ENCODE assay signal across 18 cellular contexts in genomic region chr1:64877151-64877550, GRCh38.
DNase-seq lines count a peak whose midpoint lies in the region; ATAC-seq, FAIRE-seq and TF ChIP-seq lines count a peak whose summit lies in the region.
"Had no signal": no experiment of that assay in that cellular context is flagged by ENCODE, and none has a peak within 500 bp of the region (broad histone marks: within the 10 kb centered on the region; RNA-seq: fewer than 3 reads in every experiment).

No MANE protein-coding gene starts in this region.

- H3K9me3 Mint-ChIP-seq in activated T-cell treated with anti-CD3 and anti-CD28 coated beads, Interleukin-2, amount 50 U/mL, for 24 hours = no peaks in the 10 kb centered on the region
- H3K9me3 Mint-ChIP-seq in T-cell = no peaks in the 10 kb centered on the region
- no peaks in the 10 kb centered on the region for H3K9me3 Mint-ChIP-seq in activated naive CD4-positive, alpha-beta T cell treated with anti-CD3 and anti-CD28 coated beads, Interleukin-2, amount 50 U/mL, for 72 hours
- H3K9me3 Mint-ChIP-seq in progenitor cell of endocrine pancreas (ENCODE audit: low read depth) = no peaks in the 10 kb centered on the region
- H3K9me3 Mint-ChIP-seq: activated B cell treated with CpG ODN at 0.5 μM for 24 hours; endodermal cell; stimulated activated naive B cell treated with anti-CD40 and anti-IgM and Interleukin-4, amounts not matched to agents 10 μg/mL and 1 μg/mL and 100 μg/mL, for 72 hours had no signal

- FAIRE-seq in pancreas (lab: Jason Lieb, UNC) = no peak
- FAIRE-seq: GM12891 had no signal

- no peak overlapping the region for H3K4me3 ChIP-seq in pancreas
- H3K4me3 ChIP-seq: HAP-1, ovary had no signal

- no peak for DNase-seq in activated T-cell treated with anti-CD3 and anti-CD28 coated beads, Interleukin-2, amount 50 U/mL, for 24 hours
- no peak for DNase-seq in activated T-cell treated with anti-CD3 and anti-CD28 coated beads, Interleukin-2, amount 50 U/mL, for 1 hour
- peak in 29 of 34 experiments; percentile 6 to 65 (median 39) for DNase-seq in T-cell
- peak in 1 of 2 donors; percentile 19 for DNase-seq in activated naive CD4-positive, alpha-beta T cell treated with anti-CD3 and anti-CD28 coated beads, Interleukin-2, amount 50 U/mL, for 72 hours (ENCODE audit: low spot score in 2 of 2)
- no peak for DNase-seq in pancreas
- DNase-seq in foreskin melanocyte = no peak
- no peak for DNase-seq in progenitor cell of endocrine pancreas (ENCODE audit: low spot score, unreplicated experiment)
- no peak for DNase-seq in NCI-H1436 treated with DMSO at 0.1 percent for 48 hours (lab: John Stamatoyannopoulos, UW)
- DNase-seq: activated B cell treated with CpG ODN at 0.5 μM for 24 hours; endodermal cell; MM.1S; NCI-H2081 treated with DMSO at 0.1 percent for 48 hours; NCI-H526 treated with DMSO at 0.1 percent for 48 hours; ovary; SK-N-SH; stimulated activated naive B cell treated with anti-CD40 and anti-IgM and Interleukin-4, amounts not matched to agents 10 μg/mL and 1 μg/mL and 100 μg/mL, for 72 hours had no signal

- ATAC-seq in T-cell (replicated peaks in 1 of 4) (peak; percentile 89 to 95 (median 92)), pancreas (no peak)
- peak; percentile 79 to 92 for ATAC-seq in activated naive CD4-positive, alpha-beta T cell treated with anti-CD3 and anti-CD28 coated beads, Interleukin-2, amount 50 U/mL, for 72 hours
- ATAC-seq: stimulated activated naive B cell treated with anti-CD40 and anti-IgM and Interleukin-4, amounts not matched to agents 10 μg/mL and 1 μg/mL and 100 μg/mL, for 72 hours had no signal

- H3K27ac Mint-ChIP-seq in activated T-cell treated with anti-CD3 and anti-CD28 coated beads, Interleukin-2, amount 50 U/mL, for 24 hours = peak overlapping the region; percentile 82
- H3K27ac Mint-ChIP-seq in T-cell = peak overlapping the region; percentile 80 to 92
- H3K27ac Mint-ChIP-seq in activated naive CD4-positive, alpha-beta T cell treated with anti-CD3 and anti-CD28 coated beads, Interleukin-2, amount 50 U/mL, for 72 hours = peak overlapping the region in 1 of 2 donors; percentile 66
- no peak overlapping the region for H3K27ac Mint-ChIP-seq in progenitor cell of endocrine pancreas
- H3K27ac Mint-ChIP-seq: activated B cell treated with CpG ODN at 0.5 μM for 24 hours; stimulated activated naive B cell treated with anti-CD40 and anti-IgM and Interleukin-4, amounts not matched to agents 10 μg/mL and 1 μg/mL and 100 μg/mL, for 72 hours had no signal

- peaks cover 68% of the 10 kb centered on the region for H3K4me1 Mint-ChIP-seq in activated T-cell treated with anti-CD3 and anti-CD28 coated beads, Interleukin-2, amount 50 U/mL, for 24 hours (ENCODE audit: low read depth)
- H3K4me1 Mint-ChIP-seq in T-cell (peaks cover 78 to 86% (median 81%) of the 10 kb centered on the region in 3 donors), progenitor cell of endocrine pancreas (ENCODE audit: low read depth) (no peaks in the 10 kb centered on the region)

- WGBS in pancreas, 2 donors = 78 to 85% methylated on average over 2 of the region's 2 CpGs

- H3K4me3 Mint-ChIP-seq in activated T-cell treated with anti-CD3 and anti-CD28 coated beads, Interleukin-2, amount 50 U/mL, for 24 hours = peak overlapping the region; percentile 25
- H3K4me3 Mint-ChIP-seq in T-cell (peak overlapping the region; percentile 42 to 61 (median 55)), progenitor cell of endocrine pancreas (ENCODE audit: low read depth) (no peak overlapping the region)
- H3K4me3 Mint-ChIP-seq: activated B cell treated with CpG ODN at 0.5 μM for 24 hours; endodermal cell; stimulated activated naive B cell treated with anti-CD40 and anti-IgM and Interleukin-4, amounts not matched to agents 10 μg/mL and 1 μg/mL and 100 μg/mL, for 72 hours had no signal

- no peaks in the 10 kb centered on the region for H3K27me3 Mint-ChIP-seq in activated T-cell treated with anti-CD3 and anti-CD28 coated beads, Interleukin-2, amount 50 U/mL, for 24 hours
- H3K27me3 Mint-ChIP-seq in T-cell (no peaks in the 10 kb centered on the region), progenitor cell of endocrine pancreas (no peaks in the 10 kb centered on the region)
- H3K27me3 Mint-ChIP-seq: activated B cell treated with CpG ODN at 0.5 μM for 24 hours; stimulated activated naive B cell treated with anti-CD40 and anti-IgM and Interleukin-4, amounts not matched to agents 10 μg/mL and 1 μg/mL and 100 μg/mL, for 72 hours had no signal

- H3K27me3 ChIP-seq in pancreas = no peaks in the 10 kb centered on the region
- H3K27me3 ChIP-seq: ovary had no signal

- POLR2A ChIA-PET in T-cell (lab: Charles Lee) = interaction anchor here (0.6 to 1.7 kb wide), 11 partner anchors 11 to 384 kb away, joined by 3 to 5 read pairs (median 3); partner anchors contain the start of gene JAK1 (in 2 of the 2)

- H3K9me3 ChIP-seq in pancreas = peaks cover 0 to 2% (median 0%) of the 10 kb centered on the region in 4 donors
- H3K9me3 ChIP-seq: HAP-1, ovary, SK-N-SH had no signal

- H3K27ac ChIP-seq in pancreas = peak overlapping the region; percentile 13 to 70 (median 44)
- H3K27ac ChIP-seq: ovary had no signal

- peaks cover 4 to 36% (median 29%) of the 10 kb centered on the region in 3 donors for H3K4me1 ChIP-seq in pancreas
- H3K4me1 ChIP-seq: HAP-1 had no signal

- no peak for TF ChIP-seq CTCF in pancreas (IDR thresholded peaks at IDR 0.05)
- no peak for TF ChIP-seq CTCF in progenitor cell of endocrine pancreas (IDR thresholded peaks at IDR 0.05; ENCODE audit: unreplicated experiment)

- H3K36me3 Mint-ChIP-seq in activated T-cell treated with anti-CD3 and anti-CD28 coated beads, Interleukin-2, amount 50 U/mL, for 24 hours (ENCODE audit: low read depth) = peaks cover 86% of the 10 kb centered on the region
- H3K36me3 Mint-ChIP-seq in T-cell (peaks cover 55% of the 10 kb centered on the region), progenitor cell of endocrine pancreas (ENCODE audit: insufficient read depth) (peaks cover 17% of the 10 kb centered on the region)
- peaks cover 24 to 33% of the 10 kb centered on the region in 2 donors for H3K36me3 Mint-ChIP-seq in activated naive CD4-positive, alpha-beta T cell treated with anti-CD3 and anti-CD28 coated beads, Interleukin-2, amount 50 U/mL, for 72 hours

- CTCF ChIA-PET in T-cell (lab: Charles Lee) = interaction anchor here (0.5 to 2.1 kb wide), 14 partner anchors 9 to 198 kb away, joined by 3 to 6 read pairs (median 4); partner anchors contain the start of gene JAK1 (in 1 of the 2)

- peaks cover 0 to 4% (median 0%) of the 10 kb centered on the region in 3 donors for H3K36me3 ChIP-seq in pancreas
- H3K36me3 ChIP-seq: HAP-1, ovary had no signal

- intact Hi-C loops in pancreas (cut with DNase I) = no loop called here

Comparison
In these comparisons a context has a peak if more than half of its experiments do, and no peak if none do; other contexts are left out.
1. DNase-seq: peak in T-cell (29 of 34); none in activated T-cell treated with anti-CD3 and anti-CD28 coated beads, Interleukin-2, amount 50 U/mL, for 24 hours (single experiment), activated T-cell treated with anti-CD3 and anti-CD28 coated beads, Interleukin-2, amount 50 U/mL, for 1 hour (single experiment), pancreas (0 of 6), foreskin melanocyte (single experiment), progenitor cell of endocrine pancreas (single experiment) and NCI-H1436 treated with DMSO at 0.1 percent for 48 hours (single experiment).
2. ATAC-seq: peak in T-cell (4 of 4) and activated naive CD4-positive, alpha-beta T cell treated with anti-CD3 and anti-CD28 coated beads, Interleukin-2, amount 50 U/mL, for 72 hours (2 of 2); none in pancreas (0 of 4).